In the genomic region with DNA sequence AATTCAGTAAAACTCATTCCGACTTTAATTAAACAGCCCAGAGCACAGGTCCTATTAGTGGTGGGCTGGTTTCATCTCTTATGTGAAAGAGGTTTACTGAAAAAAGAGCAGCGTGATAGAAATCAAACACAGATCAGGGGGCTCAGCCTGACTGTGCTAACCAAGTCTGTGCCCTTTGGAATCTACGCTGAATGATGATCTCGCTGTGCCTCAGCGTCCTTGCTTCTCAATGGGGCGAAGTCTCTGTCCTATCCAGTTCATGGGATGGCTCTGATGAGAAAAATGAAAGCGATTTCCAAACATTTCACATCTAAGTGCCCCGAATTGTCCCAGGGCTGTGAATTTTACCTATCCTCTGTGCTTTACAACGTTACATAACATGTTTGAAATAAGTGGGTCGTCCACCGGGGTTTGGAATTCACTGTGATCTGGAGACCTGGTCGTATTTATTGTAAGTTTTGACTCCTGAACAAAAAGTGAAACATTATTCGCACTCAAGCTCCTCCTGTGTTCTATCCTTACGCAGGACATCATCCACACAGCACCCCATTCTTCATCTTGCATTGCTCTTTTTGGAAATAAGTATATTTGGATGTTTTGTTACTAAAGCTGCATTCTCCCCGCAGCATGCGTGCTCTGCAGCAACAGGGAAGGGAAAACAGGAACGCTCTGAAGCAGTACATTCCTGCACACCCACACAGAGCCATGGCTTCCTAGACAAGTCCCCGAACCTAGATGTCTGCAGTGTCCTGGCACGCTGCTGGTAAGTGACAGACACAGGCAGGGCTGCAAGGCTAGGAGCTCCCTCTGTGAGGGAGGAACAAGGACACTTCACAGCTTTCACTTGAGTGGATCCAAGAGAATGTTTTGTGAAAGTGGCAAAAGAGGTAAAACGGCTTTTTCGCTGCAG, we compare ENCODE assay signal across 13 cellular contexts.
DNase-seq lines count a peak whose midpoint lies in the region; ATAC-seq, FAIRE-seq and TF ChIP-seq lines count a peak whose summit lies in the region.
"Had no signal": no experiment of that assay in that cellular context is flagged by ENCODE, and none has a peak within 500 bp of the region (broad histone marks: within the 10 kb centered on the region; RNA-seq: fewer than 3 reads in every experiment).

No MANE protein-coding gene starts in this region.

- ATAC-seq in Panc1, result peak; percentile 71
- ATAC-seq in HG03039 (IDR thresholded peaks at IDR 0.05; ENCODE audit: unreplicated experiment), result no peak

- H3K9me3 ChIP-seq in Panc1 (ENCODE audit: control insufficient read depth, insufficient read depth, low read depth, low read length) (peaks cover 3% of the 10 kb centered on the region; the same call in 1 of the 2 replicates), suprapubic skin (no peaks in the 10 kb centered on the region), SJCRH30 (replicated peaks) (peaks cover 10% of the 10 kb centered on the region)

- CTCF ChIA-PET in Panc1 (lab: Charles Lee), result no interaction called here

- POLR2A ChIA-PET in Panc1 (lab: Charles Lee), result interaction anchor here (0.6 to 0.7 kb wide), 2 partner anchors 257 to 1082 kb away, joined by 3 to 5 read pairs; no protein-coding TSS in a partner anchor

- no peak overlapping the region for H3K4me3 Mint-ChIP-seq in chondrocyte (ENCODE audit: unreplicated experiment)
- H3K4me3 Mint-ChIP-seq: CD8-positive, alpha-beta memory T cell; stimulated activated effector memory CD8-positive, alpha-beta T cell treated with anti-CD3 and anti-CD28 coated beads, Interleukin-12 subunit alpha, Interleukin-12 subunit beta, amount 100 ng/mL, for 72 hours had no signal

- peak overlapping the region; percentile 94 for H3K27ac Mint-ChIP-seq in chondrocyte (ENCODE audit: unreplicated experiment)
- H3K27ac Mint-ChIP-seq: CD8-positive, alpha-beta memory T cell; stimulated activated effector memory CD8-positive, alpha-beta T cell treated with anti-CD3 and anti-CD28 coated beads, Interleukin-12 subunit alpha, Interleukin-12 subunit beta, amount 100 ng/mL, for 72 hours had no signal

- H3K4me1 ChIP-seq in Panc1 (ENCODE audit: control insufficient read depth, insufficient read depth, low read length) (peaks cover 29% of the 10 kb centered on the region), suprapubic skin (peaks cover 36% of the 10 kb centered on the region), SJCRH30 (0 out of 2 replicates have a peak, but pooled peaks cover 3% of the 10 kb centered on the region)

- TF ChIP-seq EP300 in suprapubic skin (IDR thresholded peaks at IDR 0.05), result no peak

- H3K27me3 ChIP-seq in Panc1 (ENCODE audit: control insufficient read depth, insufficient read depth, low read length) (no peaks in the 10 kb centered on the region), suprapubic skin (no peaks in the 10 kb centered on the region), SJCRH30 (no peaks in the 10 kb centered on the region)
- H3K27me3 ChIP-seq: Peyer's patch had no signal

- DNase-seq in Panc1 (ENCODE audit: low read depth, low spot score) (no peak), chondrocyte (ENCODE audit: low spot score) (no peak), midbrain (lab: John Stamatoyannopoulos, UW) (peak; percentile 13), suprapubic skin (ENCODE audit: low spot score in 2 of 2) (no peak), urothelium cell line (ENCODE audit: low spot score) (no peak), GM12892 (ENCODE audit: insufficient read length) (no peak), SJCRH30 (no peak)
- DNase-seq: CD8-positive, alpha-beta memory T cell; GF-D8; Peyer's patch had no signal

- intact Hi-C loops in Panc1 (cut with micrococcal nuclease; ENCODE audit: unreplicated experiment), result no loop called here

- H3K36me3 ChIP-seq in Panc1 (ENCODE audit: control insufficient read depth, insufficient read depth, low read length) (no peaks in the 10 kb centered on the region), suprapubic skin (no peaks in the 10 kb centered on the region), SJCRH30 (no peaks in the 10 kb centered on the region)
- H3K36me3 ChIP-seq: Peyer's patch had no signal

- 81% methylated on average over 21 of the region's 21 CpGs for WGBS in suprapubic skin

- no peaks in the 10 kb centered on the region for H3K27me3 Mint-ChIP-seq in chondrocyte (ENCODE audit: low read depth)

- TF ChIP-seq POLR2A in suprapubic skin (IDR thresholded peaks at IDR 0.05) (no peak), GM12892 (IDR thresholded peaks at IDR 0.05; ENCODE audit: low read depth, low read length) (no peak)

- no peak overlapping the region for H3K27ac ChIP-seq in Panc1 (ENCODE audit: low read length)
- H3K27ac ChIP-seq in suprapubic skin, result peak overlapping the region; percentile 88
- no peak overlapping the region for H3K27ac ChIP-seq in SJCRH30

- peaks cover 29% of the 10 kb centered on the region for H3K4me1 Mint-ChIP-seq in chondrocyte (ENCODE audit: low read depth)

- H3K9me3 Mint-ChIP-seq in chondrocyte (ENCODE audit: low read depth), result peaks cover 16% of the 10 kb centered on the region

- in situ Hi-C loops in Panc1 (cut with HindIII; ENCODE audit: low pct_unique_long_range_greater_than_20kb, low sequenced_read_pairs), result no loop called here

- TF ChIP-seq CTCF in Panc1 (IDR thresholded peaks at IDR 0.05) (no peak), chondrocyte (IDR thresholded peaks at IDR 0.05) (no peak), suprapubic skin (IDR thresholded peaks at IDR 0.05) (no peak)

- FAIRE-seq in urothelium cell line (lab: Jason Lieb, UNC) (no peak), GM12892 (lab: Jason Lieb, UNC) (no peak)
- FAIRE-seq: HTR-8/SVneo had no signal

- H3K4me3 ChIP-seq in Panc1 (ENCODE audit: low read depth in 2 of 2, low read length in 2 of 2), result peak overlapping the region in 1 of 2 experiments; percentile 29; a peak in 2 of 4 replicates
- peak overlapping the region; percentile 33 for H3K4me3 ChIP-seq in suprapubic skin
- no peak overlapping the region for H3K4me3 ChIP-seq in SJCRH30

- H3K36me3 Mint-ChIP-seq in chondrocyte (ENCODE audit: low read depth), result peaks cover 14% of the 10 kb centered on the region
- H3K36me3 Mint-ChIP-seq: stimulated activated effector memory CD8-positive, alpha-beta T cell treated with anti-CD3 and anti-CD28 coated beads, Interleukin-12 subunit alpha, Interleukin-12 subunit beta, amount 100 ng/mL, for 72 hours had no signal

- BruUV-seq in Panc1 (replicated peaks; lab: Mats Ljungman, UMichigan), result no TSS peak
